In the genomic region with DNA sequence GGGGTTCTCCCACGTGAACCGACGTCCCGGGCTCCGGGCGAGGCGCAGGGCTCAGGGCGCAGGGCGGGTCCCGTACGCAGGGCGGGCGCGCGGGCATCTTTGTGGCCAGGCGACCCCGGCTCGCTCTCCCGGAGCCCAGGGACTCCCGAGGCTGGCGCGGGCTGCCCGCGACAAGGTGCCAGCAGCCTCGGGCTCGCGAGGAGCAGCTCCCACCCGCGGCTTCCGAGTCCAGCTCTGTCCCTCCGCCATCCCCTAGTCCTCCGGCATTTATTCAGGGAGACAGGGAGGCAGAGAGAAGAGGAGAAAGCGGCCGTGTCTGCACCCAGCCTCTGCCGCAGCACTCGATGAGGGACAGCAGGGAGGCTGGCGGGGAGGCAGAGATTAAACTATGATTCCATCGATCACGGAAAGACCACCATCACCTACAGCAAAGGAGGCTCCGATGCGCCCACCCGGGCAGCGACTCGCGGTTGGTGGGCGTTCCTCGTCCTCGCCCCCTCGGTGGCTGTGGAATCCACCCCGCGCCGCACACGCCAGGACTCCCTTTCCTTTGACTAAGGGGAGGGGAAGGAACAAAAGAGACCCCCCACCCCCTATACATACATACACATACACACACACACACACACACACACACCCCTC, we compare ENCODE assay signal across 8 cellular contexts. TPM values are rescaled to one million over a fixed set of nuclear protein-coding genes. Genes with fewer than 3 reads are reported as not detected.
DNase-seq lines count a peak whose midpoint lies in the region; ATAC-seq and TF ChIP-seq lines count a peak whose summit lies in the region.

No MANE protein-coding gene starts in this region.

- TF ChIP-seq POLR2A in suprapubic skin (IDR thresholded peaks at IDR 0.05): no peak

- dilution Hi-C loops in mammary epithelial cell (cut with HindIII; ENCODE audit: low sequenced_read_pairs): loop anchor here (5.0 kb wide), 1 partner anchor 72 kb away; no protein-coding TSS in a partner anchor

- 0% methylated on average over 7 of the region's 53 CpGs for WGBS in mammary epithelial cell (ENCODE audit: low coverage, missing lambda C conversion rate)
- WGBS in suprapubic skin: 1% methylated on average over 31 of the region's 53 CpGs

- TF ChIP-seq EP300 in suprapubic skin (IDR thresholded peaks at IDR 0.05): no peak

- H3K9ac ChIP-seq in HUES6 (ENCODE audit: low read length) (peak overlapping the region; percentile 52), mammary epithelial cell (ENCODE audit: insufficient read depth, low read length) (peak overlapping the region; percentile 36)

- ATAC-seq in GM18867 (IDR thresholded peaks at IDR 0.05; ENCODE audit: unreplicated experiment): no peak
- no peak for ATAC-seq in GM21737 (IDR thresholded peaks at IDR 0.05; ENCODE audit: unreplicated experiment)

- TF ChIP-seq CTCF in mammary epithelial cell (conservative IDR thresholded peaks at IDR 0.05 in 1 of 2, IDR thresholded peaks at IDR 0.05 in 1 of 2; ENCODE audit: extremely low read depth in 1 of 2, insufficient read depth in 1 of 2, low read depth in 1 of 2, low read length in 2 of 2) (no peak), suprapubic skin (IDR thresholded peaks at IDR 0.05) (no peak)

- intact Hi-C loops in mammary epithelial cell (cut with micrococcal nuclease): loop anchor here (5.0 kb wide), 1 partner anchor 37 kb away; no protein-coding TSS in a partner anchor

- BruUV-seq in mammary epithelial cell (replicated peaks; lab: Mats Ljungman, UMichigan): no TSS peak

- H3K79me2 ChIP-seq in mammary epithelial cell (ENCODE audit: insufficient read depth, low read length): peaks cover 15% of the 10 kb centered on the region

- peak overlapping the region; percentile 93 for H3K4me3 ChIP-seq in HUES6 (ENCODE audit: low read depth, low read length)
- H3K4me3 ChIP-seq in mammary epithelial cell (replicated peaks in 1 of 3; ENCODE audit: insufficient read depth in 1 of 3, low read depth in 2 of 3, low read length in 3 of 3): peak overlapping the region; percentile 65 to 92 (median 69)
- H3K4me3 ChIP-seq in suprapubic skin: peak overlapping the region; percentile 59

- H3K27me3 ChIP-seq in HUES6 (ENCODE audit: control insufficient read depth, insufficient read depth, low read length): peaks cover 44% of the 10 kb centered on the region
- no peaks in the 10 kb centered on the region for H3K27me3 ChIP-seq in mammary epithelial cell (ENCODE audit: insufficient read depth, low read length)
- peaks cover 35% of the 10 kb centered on the region for H3K27me3 ChIP-seq in suprapubic skin

- H3K27ac ChIP-seq in HUES6 (ENCODE audit: low read depth, low read length): no peak overlapping the region
- no peak overlapping the region for H3K27ac ChIP-seq in mammary epithelial cell (ENCODE audit: insufficient read depth, low read depth, low read length)
- H3K27ac ChIP-seq in suprapubic skin: no peak overlapping the region

- peak overlapping the region; percentile 98 for H2AFZ ChIP-seq in mammary epithelial cell (ENCODE audit: low read depth, low read length)

- H3K36me3 ChIP-seq in HUES6 (ENCODE audit: control insufficient read depth, insufficient read depth, low read length) (no peaks in the 10 kb centered on the region), mammary epithelial cell (ENCODE audit: insufficient read depth, low read length) (no peaks in the 10 kb centered on the region), suprapubic skin (no peaks in the 10 kb centered on the region)

- in situ Hi-C loops in mammary epithelial cell (cut with MboI; ENCODE audit: low sequenced_read_pairs in 2 of 2): no loop called here

- H4K20me1 ChIP-seq in mammary epithelial cell (ENCODE audit: insufficient read depth, low read length): no peaks in the 10 kb centered on the region

- CTCF ChIA-PET in mammary epithelial cell (lab: Charles Lee; ENCODE audit: low non-redundant PET): no interaction called here

- H3K4me2 ChIP-seq in mammary epithelial cell (ENCODE audit: insufficient read depth, low read depth, low read length): peak overlapping the region; percentile 97

- H3K4me1 ChIP-seq in HUES6 (ENCODE audit: control insufficient read depth, insufficient read depth, low read length) (no peaks in the 10 kb centered on the region; the same call in 1 of the 2 replicates), mammary epithelial cell (ENCODE audit: insufficient read depth, low read length) (peaks cover 5% of the 10 kb centered on the region), suprapubic skin (peaks cover 22% of the 10 kb centered on the region)

- 0 out of 2 replicates have a peak, but pooled peaks cover 3% of the 10 kb centered on the region for H3K9me3 ChIP-seq in HUES6 (ENCODE audit: control insufficient read depth, insufficient read depth, low read depth, low read length)
- no peaks in the 10 kb centered on the region for H3K9me3 ChIP-seq in mammary epithelial cell (replicated peaks; ENCODE audit: insufficient read depth, low read length)
- H3K9me3 ChIP-seq in suprapubic skin: no peaks in the 10 kb centered on the region

- peak; percentile 64 for DNase-seq in D341Med (ENCODE audit: low spot score)
- peak; percentile 34 for DNase-seq in mammary epithelial cell
- peak; percentile 26 for DNase-seq in kidney tubule cell (ENCODE audit: low spot score)
- no peak for DNase-seq in suprapubic skin (ENCODE audit: low spot score in 2 of 2)
- no peak for DNase-seq in central memory CD4-positive, alpha-beta T cell

RNA-seq across cellular contexts. Expression of a gene that starts 1.1 kb away (rescaled TPM):
- total RNA-seq in mammary epithelial cell (1 to 10 TPM in 1 of 2 donors, under 1 TPM in 1; 0.50 to 4.1 TPM), suprapubic skin (1 to 10 TPM in 1 of 4 donors, under 1 TPM in 3; 0.08 to 1.8 (median 0.26) TPM)
- polyA plus RNA-seq in mammary epithelial cell: 3.4 TPM
- polyA minus RNA-seq in mammary epithelial cell: 5.3 TPM

Comparison
In these comparisons a context has a peak if more than half of its experiments do, and no peak if none do; other contexts are left out.
1. DNase-seq: peak in D341Med (single experiment), mammary epithelial cell (single experiment) and kidney tubule cell (single experiment); none in suprapubic skin (0 of 2) and central memory CD4-positive, alpha-beta T cell (single experiment).
2. Peak in every context shown above with its lines, with median percentiles within 50 percentile points of each other: H3K4me3 ChIP-seq.